Comparison of ENCODE assay signal across 1 cellular context in genomic region chr10:94350500-94350899, GRCh38. TPM values are rescaled to one million over a fixed set of nuclear protein-coding genes. Genes with fewer than 3 reads are reported as not detected.
"Had no signal": no experiment of that assay in that cellular context is flagged by ENCODE, and none has a peak within 500 bp of the region (broad histone marks: within the 10 kb centered on the region; RNA-seq: fewer than 3 reads in every experiment).

No MANE protein-coding gene starts in this region.

RNA-seq across cellular contexts. Expression of gene TBC1D12, which starts 51.8 kb away (rescaled TPM):
- polyA plus RNA-seq: naive thymus-derived CD4-positive, alpha-beta T cell had no signal
